14 cellular contexts compared by ENCODE assay signal in the genomic region with DNA sequence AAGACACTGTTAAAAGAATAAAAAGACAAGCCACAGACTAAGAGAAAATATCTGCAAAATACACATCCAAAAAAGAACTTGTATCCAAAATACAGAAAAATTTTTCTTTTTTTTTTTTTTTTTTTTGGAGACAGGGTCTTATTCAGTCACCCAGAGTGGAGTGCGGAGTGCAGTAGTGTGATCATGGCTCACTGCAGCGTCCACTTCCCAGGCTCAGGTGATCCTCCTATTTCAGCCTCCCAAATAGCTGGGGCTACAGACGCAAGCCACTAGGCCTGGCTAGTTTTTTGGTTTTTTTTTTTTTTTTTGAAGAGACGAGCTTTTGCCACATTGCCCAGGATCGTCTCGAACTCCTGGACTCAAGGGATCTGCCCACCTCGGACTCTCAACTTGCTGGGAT. TPM values are rescaled to one million over a fixed set of nuclear protein-coding genes. Genes with fewer than 3 reads are reported as not detected.
A peak's percentile ranks its signal among the peaks of the same experiment; 100 is the strongest.
DNase-seq lines count a peak whose midpoint lies in the region; ATAC-seq, FAIRE-seq and TF ChIP-seq lines count a peak whose summit lies in the region.
"Had no signal": no experiment of that assay in that cellular context is flagged by ENCODE, and none has a peak within 500 bp of the region (broad histone marks: within the 10 kb centered on the region; RNA-seq: fewer than 3 reads in every experiment).

No MANE protein-coding gene starts in this region.

- H3K56ac ChIP-seq in H1 (replicated peaks; ENCODE audit: insufficient read length, low read depth, low read length) = no peak overlapping the region

- H4K8ac ChIP-seq in H1 (ENCODE audit: extremely low read depth, insufficient read depth, low read length) = no peak overlapping the region

- no peak overlapping the region for H3K9ac ChIP-seq in OCI-LY3 (ENCODE audit: low read length)
- H3K9ac ChIP-seq in H1 (replicated peaks in 1 of 4; ENCODE audit: extremely low read depth in 1 of 4, low read depth in 3 of 4, low read length in 3 of 4) = no peak overlapping the region

- DNase-seq in activated naive CD4-positive, alpha-beta T cell treated with anti-CD3 and anti-CD28 coated beads for 36 hours = no peak
- no peak for DNase-seq in activated naive CD4-positive, alpha-beta T cell treated with anti-CD3 and anti-CD28 coated beads, Interleukin-2, amount 50 U/mL, for 72 hours (ENCODE audit: low spot score in 2 of 2)
- DNase-seq in H1 (ENCODE audit: low read depth in 1 of 2, low spot score in 2 of 2) (no peak), activated gamma-delta T cell (lab: John Stamatoyannopoulos, UW) (no peak), DMS153 treated with DMSO at 0.1 percent for 48 hours (lab: John Stamatoyannopoulos, UW; ENCODE audit: unreplicated experiment) (no peak), CD14-positive monocyte (ENCODE audit: low spot score) (no peak)
- DNase-seq in stimulated activated effector memory CD8-positive, alpha-beta T cell treated with anti-CD3 and anti-CD28 coated beads, Interleukin-12 subunit alpha, Interleukin-12 subunit beta, amount 100 ng/mL, for 72 hours (ENCODE audit: low spot score in 2 of 2) = no peak
- DNase-seq: activated CD4-positive, alpha-beta T cell treated with anti-CD3 and anti-CD28 coated beads, Interleukin-2, amount 50 U/mL, for 1 hour; BE2C; kidney; NCI-H524; occipital lobe had no signal

- peaks cover 3% of the 10 kb centered on the region for H3K79me1 ChIP-seq in H1 (ENCODE audit: low read depth, low read length)

- H2AFZ ChIP-seq in OCI-LY3 (ENCODE audit: low read depth, low read length) (no peak overlapping the region), H1 (ENCODE audit: low read length) (no peak overlapping the region)

- H3K23me2 ChIP-seq in H1 (ENCODE audit: low read depth, low read length) = 0 out of 2 replicates have a peak, but pooled peaks cover 1% of the 10 kb centered on the region

- FAIRE-seq in H1 (lab: Jason Lieb, UNC) = no peak

- H3K27me3 ChIP-seq in OCI-LY3 (ENCODE audit: low read depth, low read length) = no peaks in the 10 kb centered on the region
- H3K27me3 ChIP-seq in H1 (replicated peaks in 1 of 4; ENCODE audit: control insufficient read depth in 3 of 4, extremely low read depth in 1 of 4, insufficient read depth in 3 of 4, low read length in 3 of 4) = no peaks in the 10 kb centered on the region
- H3K27me3 ChIP-seq: BE2C, suprapubic skin had no signal

- TF ChIP-seq EP300 in H1 (IDR thresholded peaks at IDR 0.05; ENCODE audit: borderline replicate concordance in 1 of 2, low read depth in 2 of 2, low read length in 2 of 2) = no peak

- no peak overlapping the region for H3K4me3 ChIP-seq in OCI-LY3 (ENCODE audit: low read length)
- no peak overlapping the region; a peak in 1 of 8 replicates for H3K4me3 ChIP-seq in H1 (ENCODE audit: extremely low read depth in 1 of 4, insufficient read depth in 2 of 4, low read depth in 3 of 4, low read length in 4 of 4)
- H3K4me3 ChIP-seq: suprapubic skin had no signal

- no peak for TF ChIP-seq POLR2A in H1 (IDR thresholded peaks at IDR 0.05; ENCODE audit: control extremely low read depth in 1 of 2, low read depth in 2 of 2, low read length in 2 of 2)

- H3K4me1 Mint-ChIP-seq in activated naive CD4-positive, alpha-beta T cell treated with anti-CD3 and anti-CD28 coated beads for 36 hours (ENCODE audit: low read depth) = peaks cover 48% of the 10 kb centered on the region
- peaks cover 51% of the 10 kb centered on the region for H3K4me1 Mint-ChIP-seq in stimulated activated effector memory CD8-positive, alpha-beta T cell treated with anti-CD3 and anti-CD28 coated beads, Interleukin-12 subunit alpha, Interleukin-12 subunit beta, amount 100 ng/mL, for 72 hours
- peaks cover 45% of the 10 kb centered on the region for H3K4me1 Mint-ChIP-seq in CD14-positive monocyte

- no peak for TF ChIP-seq RAD21 in H1 (IDR thresholded peaks at IDR 0.05 in 1 of 2, conservative IDR thresholded peaks at IDR 0.05 in 1 of 2; ENCODE audit: low read depth in 2 of 2, low read length in 2 of 2)

- CTCF ChIA-PET in activated naive CD4-positive, alpha-beta T cell treated with anti-CD3 and anti-CD28 coated beads for 36 hours (lab: Charles Lee) = no interaction called here
- CTCF ChIA-PET in H1 (lab: Charles Lee; ENCODE audit: partially characterized antibody) = interaction anchor here (1.3 to 1.8 kb wide), 2 partner anchors 21 to 397 kb away, joined by 4 to 5 read pairs; no protein-coding TSS in a partner anchor

- H3K36me3 Mint-ChIP-seq in activated naive CD4-positive, alpha-beta T cell treated with anti-CD3 and anti-CD28 coated beads for 36 hours (ENCODE audit: low read depth) = peaks cover 18% of the 10 kb centered on the region
- H3K36me3 Mint-ChIP-seq in activated naive CD4-positive, alpha-beta T cell treated with anti-CD3 and anti-CD28 coated beads, Interleukin-2, amount 50 U/mL, for 72 hours = peaks cover 10 to 19% of the 10 kb centered on the region in 2 donors
- H3K36me3 Mint-ChIP-seq in stimulated activated effector memory CD8-positive, alpha-beta T cell treated with anti-CD3 and anti-CD28 coated beads, Interleukin-12 subunit alpha, Interleukin-12 subunit beta, amount 100 ng/mL, for 72 hours = peaks cover 41% of the 10 kb centered on the region
- H3K36me3 Mint-ChIP-seq in CD14-positive monocyte = peaks cover 11 to 28% of the 10 kb centered on the region in 2 donors

- no peaks in the 10 kb centered on the region for H3K9me3 Mint-ChIP-seq in activated naive CD4-positive, alpha-beta T cell treated with anti-CD3 and anti-CD28 coated beads for 36 hours
- H3K9me3 Mint-ChIP-seq in activated naive CD4-positive, alpha-beta T cell treated with anti-CD3 and anti-CD28 coated beads, Interleukin-2, amount 50 U/mL, for 72 hours = no peaks in the 10 kb centered on the region
- H3K9me3 Mint-ChIP-seq in stimulated activated effector memory CD8-positive, alpha-beta T cell treated with anti-CD3 and anti-CD28 coated beads, Interleukin-12 subunit alpha, Interleukin-12 subunit beta, amount 100 ng/mL, for 72 hours = no peaks in the 10 kb centered on the region
- no peaks in the 10 kb centered on the region for H3K9me3 Mint-ChIP-seq in CD14-positive monocyte

- no peak overlapping the region for H2BK15ac ChIP-seq in H1 (ENCODE audit: low read length)

- H3K14ac ChIP-seq in H1 (ENCODE audit: insufficient read length) = no peak overlapping the region

- H3K9me3 ChIP-seq in OCI-LY3 (ENCODE audit: insufficient read depth, low read length) = no peaks in the 10 kb centered on the region
- H3K9me3 ChIP-seq in H1 (ENCODE audit: insufficient read depth in 2 of 2, low read depth in 1 of 2, low read length in 1 of 2) = no peaks in the 10 kb centered on the region; a peak in 1 of 4 replicates
- H3K9me3 ChIP-seq: BE2C, suprapubic skin had no signal

- intact Hi-C loops in activated naive CD4-positive, alpha-beta T cell treated with anti-CD3 and anti-CD28 coated beads for 36 hours (cut with micrococcal nuclease) = no loop called here
- intact Hi-C loops in CD14-positive monocyte (cut with micrococcal nuclease) = loop anchor here in 1 of 2 donors (5.0 kb wide), 1 partner anchor 93 kb away; the partner anchor contains the start of gene RWDD1

- H4K20me1 ChIP-seq in OCI-LY3 (ENCODE audit: insufficient read depth, low read length) = peaks cover 13% of the 10 kb centered on the region
- H4K20me1 ChIP-seq in H1 (replicated peaks in 1 of 2; ENCODE audit: control insufficient read depth in 1 of 2, insufficient read depth in 2 of 2, low read length in 2 of 2) = peaks cover 0 to 4% of the 10 kb centered on the region in 2 experiments

- H3K79me2 ChIP-seq in OCI-LY3 (ENCODE audit: low read length) (peaks cover 79% of the 10 kb centered on the region), H1 (ENCODE audit: control insufficient read depth in 1 of 2, insufficient read depth in 2 of 2, low read length in 2 of 2) (peaks cover 3 to 73% of the 10 kb centered on the region in 2 experiments)

- H2AK5ac ChIP-seq in H1 (ENCODE audit: low read depth, low read length) = no peak overlapping the region

- peaks cover 14% of the 10 kb centered on the region for H3K4me1 ChIP-seq in OCI-LY3 (ENCODE audit: low read length)
- H3K4me1 ChIP-seq in H1 (replicated peaks in 1 of 4; ENCODE audit: control insufficient read depth in 3 of 4, insufficient read depth in 4 of 4, low read length in 3 of 4) = peaks cover 0 to 3% (median 1%) of the 10 kb centered on the region in 4 experiments; a peak in 2 of 7 replicates
- H3K4me1 ChIP-seq: BE2C had no signal

- no peaks in the 10 kb centered on the region for H3K27me3 Mint-ChIP-seq in activated naive CD4-positive, alpha-beta T cell treated with anti-CD3 and anti-CD28 coated beads for 36 hours (ENCODE audit: low read depth)
- no peaks in the 10 kb centered on the region for H3K27me3 Mint-ChIP-seq in CD14-positive monocyte (ENCODE audit: low read depth in 3 of 3)

- no peak overlapping the region for H2BK20ac ChIP-seq in H1 (ENCODE audit: low read length)

- H2BK120ac ChIP-seq in H1 (replicated peaks; ENCODE audit: low read depth, low read length) = no peak overlapping the region

- TF ChIP-seq CTCF in OCI-LY3 (IDR thresholded peaks at IDR 0.05; ENCODE audit: low read depth, low read length) = no peak
- no peak for TF ChIP-seq CTCF in H1 (IDR thresholded peaks at IDR 0.05; ENCODE audit: control extremely low read depth in 1 of 3, insufficient read depth in 1 of 3, low read depth in 1 of 3, low read length in 3 of 3)
- no peak for TF ChIP-seq CTCF in CD14-positive monocyte (IDR thresholded peaks at IDR 0.05)

- no peak overlapping the region for H4K91ac ChIP-seq in H1 (replicated peaks; ENCODE audit: insufficient read length, low read length)

- WGBS in H1 (ENCODE audit: extremely low coverage in 1 of 2, insufficient coverage in 1 of 2, insufficient read length in 1 of 2, insufficient replicate concordance in 2 of 2, low coverage in 1 of 2, low lambda C conversion rate in 2 of 2, missing lambda C conversion rate in 1 of 2), 2 experiments = 89% methylated on average over 6 of the region's 7 CpGs; no CpG with 5 or more reads in 1 of the 2 experiments

- H3K4me2 ChIP-seq in OCI-LY3 (ENCODE audit: low read length) (peak overlapping the region; percentile 76; the same call in 1 of the 2 replicates), H1 (ENCODE audit: insufficient read depth in 1 of 2, low read depth in 2 of 2, low read length in 2 of 2) (peak overlapping the region; percentile 22 to 24; a peak in 2 of 4 replicates)

- ATAC-seq in activated naive CD4-positive, alpha-beta T cell treated with anti-CD3 and anti-CD28 coated beads, Interleukin-2, amount 50 U/mL, for 72 hours = no peak
- ATAC-seq in stimulated activated effector memory CD8-positive, alpha-beta T cell treated with anti-CD3 and anti-CD28 coated beads, Interleukin-12 subunit alpha, Interleukin-12 subunit beta, amount 100 ng/mL, for 72 hours = no peak

- no peak overlapping the region for H2BK12ac ChIP-seq in H1 (ENCODE audit: low read depth, low read length)

- H3K27ac ChIP-seq in OCI-LY3 (ENCODE audit: low read length) (no peak overlapping the region), H1 (ENCODE audit: low read depth, low read length) (no peak overlapping the region)
- H3K27ac ChIP-seq: suprapubic skin had no signal

- H3K4ac ChIP-seq in H1 (replicated peaks; ENCODE audit: insufficient read length, low read depth, low read length) = no peak overlapping the region

- H3K4me3 Mint-ChIP-seq in activated naive CD4-positive, alpha-beta T cell treated with anti-CD3 and anti-CD28 coated beads for 36 hours = peak overlapping the region; percentile 55
- H3K4me3 Mint-ChIP-seq in stimulated activated effector memory CD8-positive, alpha-beta T cell treated with anti-CD3 and anti-CD28 coated beads, Interleukin-12 subunit alpha, Interleukin-12 subunit beta, amount 100 ng/mL, for 72 hours = peak overlapping the region; percentile 96
- H3K4me3 Mint-ChIP-seq in CD14-positive monocyte = peak overlapping the region in 1 of 2 donors; percentile 50

- H2BK5ac ChIP-seq in H1 (ENCODE audit: low read depth, low read length) = no peak overlapping the region

- H3K27ac Mint-ChIP-seq in activated naive CD4-positive, alpha-beta T cell treated with anti-CD3 and anti-CD28 coated beads for 36 hours = no peak overlapping the region
- no peak overlapping the region for H3K27ac Mint-ChIP-seq in activated naive CD4-positive, alpha-beta T cell treated with anti-CD3 and anti-CD28 coated beads, Interleukin-2, amount 50 U/mL, for 72 hours
- no peak overlapping the region for H3K27ac Mint-ChIP-seq in stimulated activated effector memory CD8-positive, alpha-beta T cell treated with anti-CD3 and anti-CD28 coated beads, Interleukin-12 subunit alpha, Interleukin-12 subunit beta, amount 100 ng/mL, for 72 hours
- no peak overlapping the region for H3K27ac Mint-ChIP-seq in CD14-positive monocyte

- peaks cover 3% of the 10 kb centered on the region for H3K36me3 ChIP-seq in OCI-LY3 (replicated peaks; ENCODE audit: low read depth, low read length)
- no peaks in the 10 kb centered on the region; a peak in 1 of 8 replicates for H3K36me3 ChIP-seq in H1 (ENCODE audit: control insufficient read depth in 2 of 4, insufficient read depth in 4 of 4, low read length in 3 of 4)
- H3K36me3 ChIP-seq: BE2C, suprapubic skin had no signal

- H4K5ac ChIP-seq in H1 (ENCODE audit: insufficient read length, low read depth, low read length) = no peak overlapping the region

- POLR2A ChIA-PET in H1 (lab: Charles Lee; ENCODE audit: partially characterized antibody) = no interaction called here

- H3K23ac ChIP-seq in H1 (ENCODE audit: insufficient read length) = no peak overlapping the region

- H3K18ac ChIP-seq in H1 (ENCODE audit: extremely low read depth, low read length) = no peak overlapping the region

RNA-seq across cellular contexts. Expression of gene ZUP1, which starts 3.1 kb away (rescaled TPM):
- 10 to 100 TPM; 27.2 to 30.7 TPM for total RNA-seq in activated naive CD4-positive, alpha-beta T cell treated with anti-CD3 and anti-CD28 coated beads for 36 hours
- total RNA-seq in activated naive CD4-positive, alpha-beta T cell treated with anti-CD3 and anti-CD28 coated beads, Interleukin-2, amount 50 U/mL, for 72 hours = 10 to 100 TPM; 22.8 to 35.6 TPM
- total RNA-seq in H1 (2021; fragmentation: NEBNext Ultra II Directional; extraction: Animal tissue kit (Norgen Biotek cat#: 25700)) = 15.7 and 18.4 TPM in 2 replicates
- polyA plus RNA-seq in H1 (2011; rRNA removed) (2.2 and 4.7 TPM in 2 replicates), CD14-positive monocyte (1 to 10 TPM; 3.8 to 5.1 TPM)
- polyA plus RNA-seq in H1 (2011; cell fraction: cytosol; rRNA removed) = 6.9 TPM
- 6.7 TPM for polyA plus RNA-seq in H1 (2011; cell fraction: nucleus; rRNA removed)
- 7.4 to 13.6 TPM (median 8.4 TPM) in 4 replicates for polyA plus RNA-seq in H1 (2012, experiment 1 of 2)
- polyA plus RNA-seq in H1 (2012, experiment 2 of 2) = 1.4 TPM
- polyA plus RNA-seq in H1 (2013, experiment 1 of 2) = 12.2 TPM
- polyA plus RNA-seq in H1 (2013, experiment 2 of 2) = 11.3 TPM
- 3.6 and 6.8 TPM in 2 replicates for polyA minus RNA-seq in H1 (2011; rRNA and poly(A)+ RNA removed)
- 6.1 TPM for polyA minus RNA-seq in H1 (2011; cell fraction: cytosol; rRNA and poly(A)+ RNA removed)
- 12.7 TPM for polyA minus RNA-seq in H1 (2011; cell fraction: nucleus; rRNA and poly(A)+ RNA removed)

RNA-seq across cellular contexts. Expression of gene KPNA5, which starts 15.5 kb away (rescaled TPM):
- total RNA-seq in activated naive CD4-positive, alpha-beta T cell treated with anti-CD3 and anti-CD28 coated beads for 36 hours = 1 to 10 TPM; 8.4 to 8.9 TPM
- total RNA-seq in activated naive CD4-positive, alpha-beta T cell treated with anti-CD3 and anti-CD28 coated beads, Interleukin-2, amount 50 U/mL, for 72 hours = 1 to 10 TPM; 7.8 to 8.7 TPM
- total RNA-seq in H1 (2021; fragmentation: NEBNext Ultra II Directional; extraction: Animal tissue kit (Norgen Biotek cat#: 25700)) = 9.7 and 11.7 TPM in 2 replicates
- polyA plus RNA-seq in H1 (2011; rRNA removed) (1.9 and 2.0 TPM in 2 replicates), CD14-positive monocyte (1 to 10 TPM; 1.7 to 2.9 TPM)
- polyA plus RNA-seq in H1 (2011; cell fraction: cytosol; rRNA removed) = 3.4 TPM
- polyA plus RNA-seq in H1 (2011; cell fraction: nucleus; rRNA removed) = 2.4 TPM
- polyA plus RNA-seq in H1 (2012, experiment 1 of 2) = 2.8 to 7.1 TPM (median 3.8 TPM) in 4 replicates
- polyA plus RNA-seq in H1 (2012, experiment 2 of 2) = 0.28 TPM
- polyA plus RNA-seq in H1 (2013, experiment 1 of 2) = 6.0 TPM
- polyA plus RNA-seq in H1 (2013, experiment 2 of 2) = 6.4 TPM
- 5.0 and 8.1 TPM in 2 replicates for polyA minus RNA-seq in H1 (2011; rRNA and poly(A)+ RNA removed)
- 5.1 TPM for polyA minus RNA-seq in H1 (2011; cell fraction: cytosol; rRNA and poly(A)+ RNA removed)
- 12.3 TPM for polyA minus RNA-seq in H1 (2011; cell fraction: nucleus; rRNA and poly(A)+ RNA removed)

RNA-seq across cellular contexts. Expression of gene RSPH4A, which starts 49.2 kb away (rescaled TPM):
- total RNA-seq in activated naive CD4-positive, alpha-beta T cell treated with anti-CD3 and anti-CD28 coated beads for 36 hours = not detected
- under 1 TPM in 1 of 2 donors, not detected in 1; 0.12 TPM for total RNA-seq in activated naive CD4-positive, alpha-beta T cell treated with anti-CD3 and anti-CD28 coated beads, Interleukin-2, amount 50 U/mL, for 72 hours
- total RNA-seq in H1 (2021; fragmentation: NEBNext Ultra II Directional; extraction: Animal tissue kit (Norgen Biotek cat#: 25700)) = 0.52 and 0.59 TPM in 2 replicates
- 0.14 and 0.38 TPM in 2 replicates for polyA plus RNA-seq in H1 (2011; rRNA removed)
- polyA plus RNA-seq in H1 (2011; cell fraction: cytosol; rRNA removed) = 0.19 TPM
- 0.29 TPM for polyA plus RNA-seq in H1 (2011; cell fraction: nucleus; rRNA removed)
- 0.29 to 0.58 TPM (median 0.45 TPM) in 4 replicates for polyA plus RNA-seq in H1 (2012, experiment 1 of 2)
- polyA plus RNA-seq in H1 (2012, experiment 2 of 2) = not detected
- 0.34 TPM for polyA plus RNA-seq in H1 (2013, experiment 1 of 2)
- polyA plus RNA-seq in H1 (2013, experiment 2 of 2) = 0.42 TPM
- polyA minus RNA-seq in H1 (2011; rRNA and poly(A)+ RNA removed) = 0.44 and 0.59 TPM in 2 replicates
- 0.59 TPM for polyA minus RNA-seq in H1 (2011; cell fraction: cytosol; rRNA and poly(A)+ RNA removed)
- 2.5 TPM for polyA minus RNA-seq in H1 (2011; cell fraction: nucleus; rRNA and poly(A)+ RNA removed)
- not detected for polyA plus RNA-seq in CD14-positive monocyte
